In genomic region chr21:45331521-45332257, GRCh38 we compare ENCODE assay signal across 18 cellular contexts. TPM values are rescaled to one million over a fixed set of nuclear protein-coding genes. Genes with fewer than 3 reads are reported as not detected.
DNase-seq lines count a peak whose midpoint lies in the region; ATAC-seq and TF ChIP-seq lines count a peak whose summit lies in the region.
"Had no signal": no experiment of that assay in that cellular context is flagged by ENCODE, and none has a peak within 500 bp of the region (broad histone marks: within the 10 kb centered on the region; RNA-seq: fewer than 3 reads in every experiment).

No MANE protein-coding gene starts in this region.

- H3K9ac ChIP-seq in mammary epithelial cell (ENCODE audit: insufficient read depth, low read length) = no peak overlapping the region

- BruUV-seq in mammary epithelial cell (replicated peaks; lab: Mats Ljungman, UMichigan) = no TSS peak

- H3K27me3 ChIP-seq in ectodermal cell (ENCODE audit: control insufficient read depth, insufficient read depth, low read length, poor library complexity, severe bottlenecking) (no peaks in the 10 kb centered on the region), mammary epithelial cell (ENCODE audit: insufficient read depth, low read length) (no peaks in the 10 kb centered on the region)
- H3K27me3 ChIP-seq: MG63 had no signal

- in situ Hi-C loops in mammary epithelial cell (cut with MboI; ENCODE audit: low sequenced_read_pairs in 2 of 2) = no loop called here

- no peak overlapping the region for H3K4me2 ChIP-seq in mammary epithelial cell (ENCODE audit: insufficient read depth, low read depth, low read length)

- CTCF ChIA-PET in mammary epithelial cell (lab: Charles Lee; ENCODE audit: low non-redundant PET) = no interaction called here

- H3K9me3 Mint-ChIP-seq in nephron = no peaks in the 10 kb centered on the region
- H3K9me3 Mint-ChIP-seq: CD8-positive, alpha-beta memory T cell; stimulated activated naive CD8-positive, alpha-beta T cell treated with anti-CD3 and anti-CD28 coated beads, Interleukin-15, Interleukin-2, amounts not matched to agents 100 ng/mL and 50 ng/mL, for 24 hours had no signal

- no peak overlapping the region for H3K4me3 Mint-ChIP-seq in nephron
- H3K4me3 Mint-ChIP-seq: CD8-positive, alpha-beta memory T cell; stimulated activated naive CD8-positive, alpha-beta T cell treated with anti-CD3 and anti-CD28 coated beads, Interleukin-15, Interleukin-2, amounts not matched to agents 100 ng/mL and 50 ng/mL, for 24 hours; T-helper 17 cell had no signal

- H3K27me3 Mint-ChIP-seq in nephron (ENCODE audit: low read depth) = peaks cover 7% of the 10 kb centered on the region
- H3K27me3 Mint-ChIP-seq: stimulated activated naive CD8-positive, alpha-beta T cell treated with anti-CD3 and anti-CD28 coated beads, Interleukin-15, Interleukin-2, amounts not matched to agents 100 ng/mL and 50 ng/mL, for 24 hours had no signal

- H3K79me2 ChIP-seq in mammary epithelial cell (ENCODE audit: insufficient read depth, low read length) = no peaks in the 10 kb centered on the region

- H3K36me3 Mint-ChIP-seq in nephron (ENCODE audit: low read depth) = no peaks in the 10 kb centered on the region
- H3K36me3 Mint-ChIP-seq: CD8-positive, alpha-beta memory T cell had no signal

- H4K20me1 ChIP-seq in mammary epithelial cell (ENCODE audit: insufficient read depth, low read length) = no peaks in the 10 kb centered on the region

- H3K36me3 ChIP-seq in ectodermal cell (ENCODE audit: control insufficient read depth, insufficient read depth, low read length) (no peaks in the 10 kb centered on the region), mammary epithelial cell (ENCODE audit: insufficient read depth, low read length) (no peaks in the 10 kb centered on the region), mucosa of descending colon (ENCODE audit: low read depth) (no peaks in the 10 kb centered on the region)
- H3K36me3 ChIP-seq: MG63 had no signal

- no peak overlapping the region for H3K4me3 ChIP-seq in ectodermal cell (ENCODE audit: insufficient read depth, low read depth, low read length)
- H3K4me3 ChIP-seq in mammary epithelial cell (replicated peaks in 1 of 3; ENCODE audit: insufficient read depth in 1 of 3, low read depth in 2 of 3, low read length in 3 of 3) = no peak overlapping the region
- H3K4me3 ChIP-seq in mucosa of descending colon = no peak overlapping the region
- H3K4me3 ChIP-seq: MG63 had no signal

- dilution Hi-C loops in mammary epithelial cell (cut with HindIII; ENCODE audit: low sequenced_read_pairs) = loop anchor here (5.0 kb wide), 2 partner anchors 91 to 201 kb away; no protein-coding TSS in a partner anchor

- ATAC-seq in left cardiac atrium (no peak), left ventricle myocardium superior (no peak), HG02623 (IDR thresholded peaks at IDR 0.05; ENCODE audit: unreplicated experiment) (no peak), mucosa of descending colon (no peak)
- ATAC-seq: activated CD4-positive, CD25-positive, alpha-beta regulatory T cell treated with anti-CD3 and anti-CD28 coated beads, Interleukin-2, amount 50 U/mL, for 24 hours; left colon; T-helper 17 cell had no signal

- H3K4me1 ChIP-seq in ectodermal cell (ENCODE audit: control insufficient read depth, insufficient read depth, low read length) = peaks cover 59% of the 10 kb centered on the region
- peaks cover 33% of the 10 kb centered on the region for H3K4me1 ChIP-seq in mammary epithelial cell (ENCODE audit: insufficient read depth, low read length)
- peaks cover 10% of the 10 kb centered on the region for H3K4me1 ChIP-seq in mucosa of descending colon (ENCODE audit: low read depth)

- DNase-seq in left cardiac atrium (peak; percentile 18), left ventricle myocardium superior (no peak), NCI-H2196 (lab: John Stamatoyannopoulos, UW; ENCODE audit: unreplicated experiment) (no peak), mammary epithelial cell (no peak), mucosa of descending colon (no peak)
- DNase-seq: activated effector memory CD4-positive, alpha-beta T cell treated with Interleukin-2 at 50 U/mL for 16 hours; DMS79 treated with DMSO at 0.1 percent for 48 hours; left colon; MG63; NCI-H146; NCI-H446; T-helper 17 cell had no signal

- H3K27ac ChIP-seq in ectodermal cell (ENCODE audit: insufficient read depth, low read depth, low read length, poor library complexity, severe bottlenecking) (peak overlapping the region; percentile 26), mammary epithelial cell (ENCODE audit: insufficient read depth, low read depth, low read length) (no peak overlapping the region)

- peaks cover 38% of the 10 kb centered on the region for H3K4me1 Mint-ChIP-seq in nephron
- H3K4me1 Mint-ChIP-seq: CD8-positive, alpha-beta memory T cell had no signal

- H2AFZ ChIP-seq in mammary epithelial cell (ENCODE audit: low read depth, low read length) = no peak overlapping the region

- TF ChIP-seq CTCF in nephron (IDR thresholded peaks at IDR 0.05; ENCODE audit: unreplicated experiment in 3 of 3) (no peak), mammary epithelial cell (conservative IDR thresholded peaks at IDR 0.05 in 1 of 2, IDR thresholded peaks at IDR 0.05 in 1 of 2; ENCODE audit: extremely low read depth in 1 of 2, insufficient read depth in 1 of 2, low read depth in 1 of 2, low read length in 2 of 2) (no peak), mucosa of descending colon (IDR thresholded peaks at IDR 0.05) (no peak)

- intact Hi-C loops in left cardiac atrium (cut with DNase I) (no loop called here), left ventricle myocardium superior (cut with micrococcal nuclease) (no loop called here), mammary epithelial cell (cut with micrococcal nuclease) (no loop called here), mucosa of descending colon (cut with DNase I, micrococcal nuclease) (no loop called here)

- H3K9me3 ChIP-seq in ectodermal cell (ENCODE audit: control insufficient read depth, low read length) (no peaks in the 10 kb centered on the region), mammary epithelial cell (replicated peaks; ENCODE audit: insufficient read depth, low read length) (no peaks in the 10 kb centered on the region), mucosa of descending colon (no peaks in the 10 kb centered on the region)
- H3K9me3 ChIP-seq: MG63 had no signal

- H3K27ac Mint-ChIP-seq in nephron = peak overlapping the region; percentile 43 to 90 (median 86)
- H3K27ac Mint-ChIP-seq: stimulated activated naive CD8-positive, alpha-beta T cell treated with anti-CD3 and anti-CD28 coated beads, Interleukin-15, Interleukin-2, amounts not matched to agents 100 ng/mL and 50 ng/mL, for 24 hours; T-helper 17 cell had no signal

- 48 to 53% methylated on average over 20 to 21 of the region's 22 CpGs for WGBS in ectodermal cell, 2 experiments
- 93% methylated on average over 13 of the region's 22 CpGs for WGBS in mammary epithelial cell (ENCODE audit: low coverage, missing lambda C conversion rate)

RNA-seq across cellular contexts. Expression of gene POFUT2, which starts 44.0 kb away (rescaled TPM):
- total RNA-seq in left cardiac atrium (10 to 100 TPM; 18.1 to 20.3 TPM), left ventricle myocardium superior (15.7 TPM), mammary epithelial cell (10 to 100 TPM; 19.3 to 25.0 TPM), mucosa of descending colon (10 to 100 TPM; 26.4 to 38.0 (median 29.8) TPM)
- 57.9 TPM for polyA plus RNA-seq in ectodermal cell (2013, experiment 1 of 4)
- 67.1 TPM for polyA plus RNA-seq in ectodermal cell (2013, experiment 2 of 4)
- polyA plus RNA-seq in ectodermal cell (2013, experiment 3 of 4) = 44.1 TPM
- polyA plus RNA-seq in ectodermal cell (2013, experiment 4 of 4) = 58.8 TPM
- 14.1 TPM for polyA plus RNA-seq in mammary epithelial cell
- 9.7 TPM for polyA minus RNA-seq in mammary epithelial cell
